In the genomic region with DNA sequence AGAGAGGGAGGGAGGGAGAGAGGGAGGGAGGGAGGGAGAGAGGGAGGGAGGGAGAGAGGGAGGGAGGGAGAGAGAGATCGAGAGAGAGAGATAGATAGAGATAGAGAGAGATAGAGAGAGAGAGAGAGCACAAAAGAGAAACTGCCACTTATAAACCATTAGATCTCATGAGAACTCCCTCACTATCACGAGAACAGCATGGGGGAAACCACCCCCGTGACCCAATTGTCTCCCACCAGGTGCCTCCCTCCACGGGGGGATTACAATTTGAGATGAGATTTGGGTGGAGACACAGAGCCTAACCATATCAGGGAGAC, we compare ENCODE assay signal across 7 cellular contexts. TPM values are rescaled to one million over a fixed set of nuclear protein-coding genes. Genes with fewer than 3 reads are reported as not detected.
A peak's percentile ranks its signal among the peaks of the same experiment; 100 is the strongest.
DNase-seq lines count a peak whose midpoint lies in the region; ATAC-seq and TF ChIP-seq lines count a peak whose summit lies in the region.
"Not testable (repeated sequence)": the region's sequence is repeated elsewhere in the genome, so short reads cannot be mapped to it uniquely, and the experiment has no call there.

No MANE protein-coding gene starts in this region.

- peaks cover 57% of the 10 kb centered on the region for H3K4me1 ChIP-seq in BLaER1
- peaks cover 0 to 10% of the 10 kb centered on the region in 2 experiments; a peak in 2 of 4 replicates for H3K4me1 ChIP-seq in HCT116 (ENCODE audit: control insufficient read depth in 1 of 2, insufficient read depth in 2 of 2, low read length in 2 of 2)
- not testable (repeated sequence) for H3K4me1 ChIP-seq in MM.1S (ENCODE audit: low read length); OCI-LY3 (ENCODE audit: low read length); endocrine pancreas (ENCODE audit: control insufficient read depth, insufficient read depth, low read length)
- H3K4me1 ChIP-seq in SK-N-SH (ENCODE audit: control insufficient read depth in 1 of 2, insufficient read depth in 2 of 2, low read depth in 1 of 2, low read length in 1 of 2): peaks cover 0 to 17% of the 10 kb centered on the region in 2 experiments; a peak in 1 of 4 replicates

- BruUV-seq in HCT116 (replicated peaks; lab: Mats Ljungman, UMichigan): not testable (repeated sequence)

- H3K4me2 ChIP-seq in BLaER1 (peak overlapping the region; percentile 21), OCI-LY3 (ENCODE audit: low read length) (peak overlapping the region; percentile 37), SK-N-SH (0 out of 2 replicates have a peak overlapping the region, but pooled peaks have one; percentile 2)
- H3K4me2 ChIP-seq in HCT116 (ENCODE audit: low read length); MM.1S (ENCODE audit: low read depth, low read length): not testable (repeated sequence)

- POLR2A ChIA-PET in HCT116 (lab: Charles Lee) (interaction anchor here (1.5 kb wide), 1 partner anchor 9 kb away, joined by 10 read pairs; the partner anchor contains the start of gene SRSF6), SK-N-SH (lab: Yijun Ruan, JAX) (interaction anchor here (1.0 to 3.8 kb wide), 2 partner anchors 9 kb away, joined by 6 to 40 read pairs; partner anchors contain the start of gene SRSF6)

- TF ChIP-seq POLR2A in HCT116 (IDR thresholded peaks at IDR 0.05; ENCODE audit: borderline replicate concordance, extremely low read depth, insufficient read depth, insufficient read length): not testable (repeated sequence)

- H3K9me2 ChIP-seq in HCT116 (ENCODE audit: insufficient read depth); MM.1S (replicated peaks; ENCODE audit: insufficient read depth, low read length); SK-N-SH: not testable (repeated sequence)

- H3K9me3 Mint-ChIP-seq in stimulated activated effector memory CD8-positive, alpha-beta T cell treated with anti-CD3 and anti-CD28 coated beads, Interleukin-12 subunit alpha, Interleukin-12 subunit beta, amount 100 ng/mL, for 72 hours: not testable (repeated sequence)

- peak overlapping the region; percentile 91 for H2AFZ ChIP-seq in HCT116 (ENCODE audit: low read depth, low read length, poor library complexity, severe bottlenecking)
- H2AFZ ChIP-seq in MM.1S (ENCODE audit: low read length): 0 out of 2 replicates have a peak overlapping the region, but pooled peaks have one; percentile 13
- H2AFZ ChIP-seq in OCI-LY3 (ENCODE audit: low read depth, low read length): peak overlapping the region; percentile 61
- H2AFZ ChIP-seq in SK-N-SH (ENCODE audit: low read depth): not testable (repeated sequence)

- CTCF ChIA-PET in HCT116 (lab: Charles Lee) (interaction anchor here (0.6 to 1.8 kb wide), 22 partner anchors 10 to 940 kb away, joined by 3 to 23 read pairs (median 4); partner anchors contain the start of genes JPH2 and SRSF6), SK-N-SH (lab: Yijun Ruan, JAX) (interaction anchor here (0.6 to 4.3 kb wide), 31 partner anchors 9 to 742 kb away, joined by 3 to 40 read pairs (median 4); no protein-coding TSS in a partner anchor)

- not testable (repeated sequence) for ATAC-seq in HCT116; stimulated activated effector memory CD8-positive, alpha-beta T cell treated with anti-CD3 and anti-CD28 coated beads, Interleukin-12 subunit alpha, Interleukin-12 subunit beta, amount 100 ng/mL, for 72 hours

- H3K4me1 Mint-ChIP-seq in stimulated activated effector memory CD8-positive, alpha-beta T cell treated with anti-CD3 and anti-CD28 coated beads, Interleukin-12 subunit alpha, Interleukin-12 subunit beta, amount 100 ng/mL, for 72 hours: not testable (repeated sequence)

- RAD21 ChIA-PET in HCT116 (lab: Charles Lee; ENCODE audit: low non-redundant PET in 1 of 2, low total read pairs in 2 of 2, uncharacterized antibody in 2 of 2, unreplicated experiment in 2 of 2): interaction anchor here in 1 of 2 experiments (1.0 to 1.2 kb wide), 2 partner anchors 244 to 632 kb away, joined by 3 to 4 read pairs; no protein-coding TSS in a partner anchor

- not testable (repeated sequence) for H3K36me3 ChIP-seq in BLaER1; HCT116 (ENCODE audit: control insufficient read depth in 1 of 2, insufficient read depth in 2 of 2, low read length in 2 of 2); MM.1S (replicated peaks; ENCODE audit: insufficient read depth, low read length); OCI-LY3 (replicated peaks; ENCODE audit: low read depth, low read length); SK-N-SH (replicated peaks in 1 of 2; ENCODE audit: control insufficient read depth in 1 of 2, insufficient read depth in 2 of 2, low read length in 1 of 2); endocrine pancreas (ENCODE audit: control insufficient read depth, insufficient read depth, low read length)

- H3K79me2 ChIP-seq in HCT116 (ENCODE audit: insufficient read depth, low read length); MM.1S (ENCODE audit: low read length); OCI-LY3 (ENCODE audit: low read length); SK-N-SH (ENCODE audit: insufficient read depth): not testable (repeated sequence)

- DNase-seq in HCT116 (ENCODE audit: low read depth, low spot score); MM.1S; SK-N-SH; stimulated activated effector memory CD8-positive, alpha-beta T cell treated with anti-CD3 and anti-CD28 coated beads, Interleukin-12 subunit alpha, Interleukin-12 subunit beta, amount 100 ng/mL, for 72 hours (ENCODE audit: low spot score in 2 of 2): not testable (repeated sequence)

- WGBS in SK-N-SH (ENCODE audit: low lambda C conversion rate): 3% methylated on average over 4 of the region's 4 CpGs

- H3K27ac ChIP-seq in BLaER1 (peak overlapping the region; percentile 41; the same call in 1 of the 2 replicates), SK-N-SH (ENCODE audit: low read depth in 2 of 2, low read length in 1 of 2) (peak overlapping the region in 1 of 2 experiments; percentile 79; a peak in 2 of 4 replicates)
- not testable (repeated sequence) for H3K27ac ChIP-seq in HCT116 (ENCODE audit: low read depth, low read length); MM.1S (ENCODE audit: low read length); OCI-LY3 (ENCODE audit: low read length)

- intact Hi-C loops in HCT116 (cut with micrococcal nuclease): loop anchor here (2.0 to 5.0 kb wide), 2 partner anchors 632 to 744 kb away; no protein-coding TSS in a partner anchor

- not testable (repeated sequence) for TF ChIP-seq RAD21 in HCT116 (IDR thresholded peaks at IDR 0.05; ENCODE audit: low read depth); SK-N-SH (IDR thresholded peaks at IDR 0.05; ENCODE audit: low read length)

- H4K20me1 ChIP-seq in BLaER1; HCT116 (ENCODE audit: insufficient read depth); MM.1S (ENCODE audit: insufficient read depth, low read length); OCI-LY3 (ENCODE audit: insufficient read depth, low read length); SK-N-SH (ENCODE audit: insufficient read depth): not testable (repeated sequence)

- TF ChIP-seq EP300 in SK-N-SH (IDR thresholded peaks at IDR 0.05; ENCODE audit: borderline replicate concordance in 1 of 2, low read depth in 1 of 2, low read length in 1 of 2): not testable (repeated sequence)

- not testable (repeated sequence) for H3K9ac ChIP-seq in BLaER1; HCT116 (ENCODE audit: low read length); MM.1S (ENCODE audit: low read length); OCI-LY3 (ENCODE audit: low read length); SK-N-SH; endocrine pancreas (ENCODE audit: control insufficient read depth, insufficient read depth, low read length)

- not testable (repeated sequence) for TF ChIP-seq CTCF in HCT116 (IDR thresholded peaks at IDR 0.05 in 2 of 3, conservative IDR thresholded peaks at IDR 0.05 in 1 of 3; ENCODE audit: borderline replicate concordance in 1 of 3, insufficient read depth in 1 of 3, low read depth in 2 of 3, low read length in 2 of 3); MM.1S (IDR thresholded peaks at IDR 0.05; ENCODE audit: low read length); OCI-LY3 (IDR thresholded peaks at IDR 0.05; ENCODE audit: low read depth, low read length); SK-N-SH (IDR thresholded peaks at IDR 0.05)

- not testable (repeated sequence) for H3F3A ChIP-seq in MM.1S (ENCODE audit: insufficient read depth, low read length); SK-N-SH (replicated peaks; ENCODE audit: insufficient read depth)

- H3K9me3 ChIP-seq in BLaER1; HCT116 (ENCODE audit: control insufficient read depth in 1 of 2, insufficient read depth in 1 of 2, low read depth in 1 of 2, low read length in 2 of 2); MM.1S (replicated peaks; ENCODE audit: insufficient read depth, low read length); OCI-LY3 (ENCODE audit: insufficient read depth, low read length); SK-N-SH; endocrine pancreas (ENCODE audit: control insufficient read depth, low read length): not testable (repeated sequence)

- H3K27ac Mint-ChIP-seq in stimulated activated effector memory CD8-positive, alpha-beta T cell treated with anti-CD3 and anti-CD28 coated beads, Interleukin-12 subunit alpha, Interleukin-12 subunit beta, amount 100 ng/mL, for 72 hours: peak overlapping the region; percentile 38

- not testable (repeated sequence) for H3K36me3 Mint-ChIP-seq in stimulated activated effector memory CD8-positive, alpha-beta T cell treated with anti-CD3 and anti-CD28 coated beads, Interleukin-12 subunit alpha, Interleukin-12 subunit beta, amount 100 ng/mL, for 72 hours

- not testable (repeated sequence) for H3K4me3 ChIP-seq in BLaER1; HCT116 (replicated peaks in 1 of 2; ENCODE audit: low read depth in 1 of 2, low read length in 2 of 2); MM.1S (ENCODE audit: low read length); SK-N-SH (ENCODE audit: low read depth in 2 of 2, low read length in 1 of 2)
- H3K4me3 ChIP-seq in OCI-LY3 (ENCODE audit: low read length) (peak overlapping the region; percentile 10; the same call in 1 of the 2 replicates), endocrine pancreas (ENCODE audit: control insufficient read depth, insufficient read depth, low read length) (peak overlapping the region; percentile 6)

- not testable (repeated sequence) for H3K27me3 ChIP-seq in BLaER1; HCT116 (ENCODE audit: insufficient read depth, low read length); MM.1S (replicated peaks; ENCODE audit: insufficient read depth, low read length); OCI-LY3 (ENCODE audit: low read depth, low read length); SK-N-SH (ENCODE audit: insufficient read depth); endocrine pancreas (ENCODE audit: control insufficient read depth, insufficient read depth, low read length)

- not testable (repeated sequence) for H3K4me3 Mint-ChIP-seq in stimulated activated effector memory CD8-positive, alpha-beta T cell treated with anti-CD3 and anti-CD28 coated beads, Interleukin-12 subunit alpha, Interleukin-12 subunit beta, amount 100 ng/mL, for 72 hours

RNA-seq across cellular contexts. Expression of gene SRSF6, which starts 9.3 kb away (rescaled TPM):
- total RNA-seq in HCT116 (2021; ENCODE audit: unreplicated experiment): 242 TPM
- 106 and 122 TPM in 2 replicates for polyA plus RNA-seq in HCT116 (2012)
- polyA plus RNA-seq in SK-N-SH (2012; rRNA removed): 92.6 and 126 TPM in 2 replicates
- polyA plus RNA-seq in SK-N-SH (2012; cell fraction: cytosol; rRNA removed): 97.0 and 98.6 TPM in 2 replicates
- 193 and 328 TPM in 2 replicates for polyA plus RNA-seq in SK-N-SH (2012; cell fraction: nucleus; rRNA removed)

RNA-seq across cellular contexts. Expression of gene L3MBTL1, which starts 59.1 kb away (rescaled TPM):
- 21.6 TPM for total RNA-seq in HCT116 (2021; ENCODE audit: unreplicated experiment)
- polyA plus RNA-seq in HCT116 (2012): 5.6 and 7.1 TPM in 2 replicates
- polyA plus RNA-seq in SK-N-SH (2012; rRNA removed): 8.9 and 14.5 TPM in 2 replicates
- polyA plus RNA-seq in SK-N-SH (2012; cell fraction: cytosol; rRNA removed): 1.8 and 2.7 TPM in 2 replicates
- polyA plus RNA-seq in SK-N-SH (2012; cell fraction: nucleus; rRNA removed): 112 and 128 TPM in 2 replicates
